25 cellular contexts compared by ENCODE assay signal in the genomic region with DNA sequence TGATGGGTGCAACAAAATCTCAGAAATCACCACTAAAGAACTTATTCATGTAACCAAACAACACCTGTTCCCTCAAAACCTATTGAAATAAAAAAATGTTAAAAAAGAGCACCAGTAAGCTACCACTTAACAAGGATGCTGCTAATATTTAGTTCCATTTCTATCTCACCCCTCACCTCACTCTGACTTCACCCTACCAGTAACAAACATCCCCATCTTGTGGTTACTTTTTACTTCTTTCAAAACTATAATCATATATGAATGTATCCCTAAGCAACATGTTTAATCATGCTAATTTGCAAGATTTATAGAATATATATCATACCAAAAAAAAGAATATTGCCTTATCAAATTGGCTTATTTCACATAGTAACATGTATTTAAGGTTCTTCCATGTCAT. TPM values are rescaled to one million over a fixed set of nuclear protein-coding genes. Genes with fewer than 3 reads are reported as not detected.
"Had no signal": no experiment of that assay in that cellular context is flagged by ENCODE, and none has a peak within 500 bp of the region (broad histone marks: within the 10 kb centered on the region; RNA-seq: fewer than 3 reads in every experiment).

No MANE protein-coding gene starts in this region.

- H3K4me3 Mint-ChIP-seq: activated CD4-positive, alpha-beta memory T cell treated with anti-CD3 and anti-CD28 coated beads, Interleukin-2, amount 10 ng/mL, durations not matched to agents 7 days and 5 days; activated CD4-positive, alpha-beta T cell treated with anti-CD3 and anti-CD28 coated beads, Interleukin-2, amount 10 ng/mL, durations not matched to agents 24 days and 14 days; activated naive CD4-positive, alpha-beta T cell treated with anti-CD3 and anti-CD28 coated beads, Interleukin-2, amount 10 ng/mL, durations not matched to agents 7 days and 5 days; activated naive CD8-positive, alpha-beta T cell treated with anti-CD3 and anti-CD28 coated beads, Interleukin-2, amount 50 U/mL, for 24 hours; activated T-cell treated with anti-CD3 and anti-CD28 coated beads, Interleukin-2, amount 50 U/mL, for 72 hours; dendritic cell treated with granulocyte-macrophage colony-stimulating factor and Interleukin-4, amounts not matched to agents 40 ng/mL and 50 ng/mL, for 4 days; nephron progenitor cell; T-helper 1 cell treated with Interleukin-12 subunit alpha and Interleukin-12 subunit beta and Interleukin-4 antibody, amounts not matched to agents 30 μg/mL and 1 μg/mL, for 36 hours had no signal

- H3K9me3 Mint-ChIP-seq: activated CD4-positive, alpha-beta memory T cell treated with anti-CD3 and anti-CD28 coated beads, Interleukin-2, amount 10 ng/mL, durations not matched to agents 7 days and 5 days; dendritic cell treated with granulocyte-macrophage colony-stimulating factor and Interleukin-4, amounts not matched to agents 40 ng/mL and 50 ng/mL, for 4 days had no signal

- H3K27ac Mint-ChIP-seq: activated CD4-positive, alpha-beta memory T cell treated with anti-CD3 and anti-CD28 coated beads, Interleukin-2, amount 10 ng/mL, durations not matched to agents 7 days and 5 days; activated CD4-positive, alpha-beta T cell treated with anti-CD3 and anti-CD28 coated beads, Interleukin-2, amount 10 ng/mL, durations not matched to agents 24 days and 14 days; activated naive CD4-positive, alpha-beta T cell treated with anti-CD3 and anti-CD28 coated beads, Interleukin-2, amount 10 ng/mL, durations not matched to agents 7 days and 5 days; activated naive CD8-positive, alpha-beta T cell treated with anti-CD3 and anti-CD28 coated beads, Interleukin-2, amount 50 U/mL, for 24 hours; activated T-cell treated with anti-CD3 and anti-CD28 coated beads, Interleukin-2, amount 50 U/mL, for 72 hours; dendritic cell treated with granulocyte-macrophage colony-stimulating factor and Interleukin-4, amounts not matched to agents 40 ng/mL and 50 ng/mL, for 4 days; nephron progenitor cell; T-helper 1 cell treated with Interleukin-12 subunit alpha and Interleukin-12 subunit beta and Interleukin-4 antibody, amounts not matched to agents 30 μg/mL and 1 μg/mL, for 36 hours had no signal

- H3K4me1 Mint-ChIP-seq: activated CD4-positive, alpha-beta memory T cell treated with anti-CD3 and anti-CD28 coated beads, Interleukin-2, amount 10 ng/mL, durations not matched to agents 7 days and 5 days; activated CD4-positive, alpha-beta T cell treated with anti-CD3 and anti-CD28 coated beads, Interleukin-2, amount 10 ng/mL, durations not matched to agents 24 days and 14 days; activated naive CD4-positive, alpha-beta T cell treated with anti-CD3 and anti-CD28 coated beads, Interleukin-2, amount 10 ng/mL, durations not matched to agents 7 days and 5 days; activated naive CD8-positive, alpha-beta T cell treated with anti-CD3 and anti-CD28 coated beads, Interleukin-2, amount 50 U/mL, for 24 hours; nephron progenitor cell had no signal

- H3K4me1 ChIP-seq: gastroesophageal sphincter, pancreas, psoas muscle, right atrium auricular region, tibial artery had no signal

- H3K27ac ChIP-seq: cardiac muscle cell, gastroesophageal sphincter, pancreas, psoas muscle, right atrium auricular region, tibial artery had no signal

- DNase-seq: activated CD4-positive, alpha-beta memory T cell treated with anti-CD3 and anti-CD28 coated beads, Interleukin-2, amount 10 ng/mL, durations not matched to agents 7 days and 5 days; activated CD4-positive, alpha-beta T cell treated with anti-CD3 and anti-CD28 coated beads, Interleukin-2, amount 10 ng/mL, durations not matched to agents 24 days and 14 days; activated effector memory CD4-positive, alpha-beta T cell treated with Interleukin-2 at 50 U/mL for 16 hours; activated naive CD4-positive, alpha-beta T cell treated with anti-CD3 and anti-CD28 coated beads, Interleukin-2, amount 10 ng/mL, durations not matched to agents 7 days and 5 days; activated naive CD8-positive, alpha-beta T cell treated with anti-CD3 and anti-CD28 coated beads, Interleukin-2, amount 50 U/mL, for 24 hours; activated T-cell treated with anti-CD3 and anti-CD28 coated beads, Interleukin-2, amount 50 U/mL, for 72 hours; effector CD4-positive, alpha-beta T cell; erythroblast; head of caudate nucleus; hypothalamus; left ventricle myocardium superior; midbrain; nephron progenitor cell; pancreas; psoas muscle; stimulated activated CD4-positive, alpha-beta T cell treated with anti-CD3 and anti-CD28 coated beads, Interleukin-12 subunit alpha, Interleukin-12 subunit beta, amount 100 ng/mL, for 4 hours; stimulated activated CD4-positive, alpha-beta T cell treated with anti-CD3 and anti-CD28 coated beads, Interleukin-4, amount 100 ng/mL, for 4 hours; stimulated activated naive CD8-positive, alpha-beta T cell treated with anti-CD3 and anti-CD28 coated beads, Interleukin-15, Interleukin-2, amounts not matched to agents 100 U/mL and 50 U/mL, for 24 hours; substantia nigra; tibial artery had no signal

- ATAC-seq: activated naive CD8-positive, alpha-beta T cell treated with anti-CD3 and anti-CD28 coated beads, Interleukin-2, amount 50 U/mL, for 24 hours; activated T-cell treated with anti-CD3 and anti-CD28 coated beads, Interleukin-2, amount 50 U/mL, for 72 hours; gastroesophageal sphincter; left ventricle myocardium superior; pancreas; psoas muscle; stimulated activated naive CD8-positive, alpha-beta T cell treated with anti-CD3 and anti-CD28 coated beads, Interleukin-15, Interleukin-2, amounts not matched to agents 100 U/mL and 50 U/mL, for 24 hours had no signal

- FAIRE-seq: pancreas had no signal

- H3K27me3 ChIP-seq: cardiac muscle cell, gastroesophageal sphincter, pancreas, right atrium auricular region, tibial artery had no signal

- H3K36me3 ChIP-seq: cardiac muscle cell, gastroesophageal sphincter, pancreas, right atrium auricular region, tibial artery had no signal

- H3K9me3 ChIP-seq: gastroesophageal sphincter, pancreas, psoas muscle, tibial artery had no signal

- H3K4me3 ChIP-seq: cardiac muscle cell, gastroesophageal sphincter, pancreas, psoas muscle, right atrium auricular region, tibial artery had no signal

- H3K36me3 Mint-ChIP-seq: activated naive CD4-positive, alpha-beta T cell treated with anti-CD3 and anti-CD28 coated beads, Interleukin-2, amount 10 ng/mL, durations not matched to agents 7 days and 5 days had no signal

- H3K27me3 Mint-ChIP-seq: activated CD4-positive, alpha-beta memory T cell treated with anti-CD3 and anti-CD28 coated beads, Interleukin-2, amount 10 ng/mL, durations not matched to agents 7 days and 5 days; activated CD4-positive, alpha-beta T cell treated with anti-CD3 and anti-CD28 coated beads, Interleukin-2, amount 10 ng/mL, durations not matched to agents 24 days and 14 days; activated naive CD4-positive, alpha-beta T cell treated with anti-CD3 and anti-CD28 coated beads, Interleukin-2, amount 10 ng/mL, durations not matched to agents 7 days and 5 days; activated naive CD8-positive, alpha-beta T cell treated with anti-CD3 and anti-CD28 coated beads, Interleukin-2, amount 50 U/mL, for 24 hours; dendritic cell treated with granulocyte-macrophage colony-stimulating factor and Interleukin-4, amounts not matched to agents 40 ng/mL and 50 ng/mL, for 4 days had no signal

RNA-seq across cellular contexts. Expression of gene SLC24A3, which starts 27.4 kb away (rescaled TPM):
- total RNA-seq: activated CD4-positive, alpha-beta memory T cell treated with anti-CD3 and anti-CD28 coated beads, Interleukin-2, amount 10 ng/mL, durations not matched to agents 7 days and 5 days; activated CD4-positive, alpha-beta T cell treated with anti-CD3 and anti-CD28 coated beads, Interleukin-2, amount 10 ng/mL, durations not matched to agents 24 days and 14 days had no signal
